ENCODE assay signal across 1 cellular context in genomic region chr22:30421695-30422480, GRCh38.
TF ChIP-seq lines count a peak whose summit lies in the region.

No MANE protein-coding gene starts in this region.

TF ChIP-seq in K562, 482 proteins besides CTCF, POLR2A, EP300 and RAD21 (continues in another document):
- TF ChIP-seq CHD4 (IDR thresholded peaks at IDR 0.05; ENCODE audit: insufficient read depth, insufficient replicate concordance, low read depth, low read length, poor library complexity, severe bottlenecking) (no peak), CBFA2T3 (IDR thresholded peaks at IDR 0.05) (peak; percentile 92), ZNF77 (CRISPR knock-in tag; IDR thresholded peaks at IDR 0.05) (no peak), ZNF165 (CRISPR knock-in tag; IDR thresholded peaks at IDR 0.05; ENCODE audit: borderline replicate concordance) (no peak), SUPT5H (IDR thresholded peaks at IDR 0.05) (0 out of 2 replicates have a peak, but pooled peaks have one; percentile 43), MNT (conservative IDR thresholded peaks at IDR 0.05) (peak in 1 of 2 experiments; percentile 58; a peak in 2 of 4 replicates), ZNF184 (CRISPR knock-in tag; IDR thresholded peaks at IDR 0.05) (no peak), GATA2 (CRISPR knock-in tag; IDR thresholded peaks at IDR 0.05) (peak; percentile 62; the same call in 1 of the 2 replicates), CREB5 (CRISPR knock-in tag; IDR thresholded peaks at IDR 0.05) (no peak), HBP1 (CRISPR knock-in tag; IDR thresholded peaks at IDR 0.05) (no peak), PHB2 (IDR thresholded peaks at IDR 0.05; ENCODE audit: low read depth) (no peak), NBN (IDR thresholded peaks at IDR 0.05; ENCODE audit: low read depth) (peak; percentile 53; the same call in 1 of the 2 replicates), ZNF24 (IDR thresholded peaks at IDR 0.05) (peak; percentile 90), DPF2 (IDR thresholded peaks at IDR 0.05) (peak; percentile 88), LEF1 (IDR thresholded peaks at IDR 0.05) (peak; percentile 85), PYGO2 (tag; IDR thresholded peaks at IDR 0.05) (no peak), TRIM24 (IDR thresholded peaks at IDR 0.05) (0 out of 4 replicates have a peak, but pooled peaks of 1 of the 2 experiments have one; percentile 17), CEBPB (tag; IDR thresholded peaks at IDR 0.05) (peak; percentile 24; the same call in 1 of the 2 replicates), ZNF561 (CRISPR knock-in tag; conservative IDR thresholded peaks at IDR 0.05) (no peak), TCF3 (CRISPR knock-in tag; IDR thresholded peaks at IDR 0.05) (peak; percentile 84), MIER1 (IDR thresholded peaks at IDR 0.05; ENCODE audit: low read depth) (peak; percentile 29; the same call in 1 of the 2 replicates), EP400 (IDR thresholded peaks at IDR 0.05) (0 out of 2 replicates have a peak, but pooled peaks have one; percentile 39), NFRKB (IDR thresholded peaks at IDR 0.05; ENCODE audit: low read depth) (peak; percentile 22; the same call in 1 of the 2 replicates), ZNF280B (CRISPR knock-in tag; IDR thresholded peaks at IDR 0.05) (no peak), ATF3 (IDR thresholded peaks at IDR 0.05) (peak; percentile 23; the same call in 1 of the 2 replicates), ATF3 (CRISPR knock-in tag; conservative IDR thresholded peaks at IDR 0.05) (no peak), CXXC5 (CRISPR knock-in tag; IDR thresholded peaks at IDR 0.05) (peak; percentile 66), PKNOX1 (IDR thresholded peaks at IDR 0.05) (peak; percentile 58; the same call in 1 of the 2 replicates), ETV1 (tag; conservative IDR thresholded peaks at IDR 0.05; ENCODE audit: low read depth) (0 out of 2 replicates have a peak, but pooled peaks have one; percentile 9), ADNP (tag; IDR thresholded peaks at IDR 0.05) (peak; percentile 51; the same call in 1 of the 2 replicates), POLR2B (IDR thresholded peaks at IDR 0.05; ENCODE audit: low read depth, partially characterized antibody) (peak; percentile 22), ZNF592 (IDR thresholded peaks at IDR 0.05) (peak; percentile 49; the same call in 1 of the 2 replicates), ZMIZ1 (IDR thresholded peaks at IDR 0.05; ENCODE audit: low read depth in 2 of 2, low read length in 2 of 2) (0 out of 4 replicates have a peak, but pooled peaks of 1 of the 2 experiments have one; percentile 20), RBM39 (optimal IDR thresholded peaks at IDR 0.05; ENCODE audit: low read depth, low read length) (no peak), GATAD2B (IDR thresholded peaks at IDR 0.05; ENCODE audit: borderline replicate concordance) (peak; percentile 4; the same call in 1 of the 2 replicates), MTA2 (IDR thresholded peaks at IDR 0.05; ENCODE audit: low read depth) (peak; percentile 65), MEIS2 (IDR thresholded peaks at IDR 0.05; ENCODE audit: partially characterized antibody) (peak; percentile 25), JUND (IDR thresholded peaks at IDR 0.05; ENCODE audit: borderline replicate concordance, low read depth, low read length) (peak; percentile 69), JUND (tag; IDR thresholded peaks at IDR 0.05; ENCODE audit: borderline replicate concordance, low read depth, low read length) (no peak; the same call in 2 of the 3 replicates), VEZF1 (CRISPR knock-in tag; IDR thresholded peaks at IDR 0.05) (peak; percentile 49; the same call in 1 of the 2 replicates), SPI1 (IDR thresholded peaks at IDR 0.05; ENCODE audit: borderline replicate concordance, low read depth, low read length) (peak; percentile 28; the same call in 1 of the 2 replicates), KLF16 (IDR thresholded peaks at IDR 0.05) (peak; percentile 48; the same call in 1 of the 2 replicates), E2F4 (CRISPR knock-in tag; IDR thresholded peaks at IDR 0.05; ENCODE audit: low read depth) (no peak), TEAD4 (IDR thresholded peaks at IDR 0.05; ENCODE audit: low read length) (peak; percentile 83), TEAD4 (CRISPR knock-in tag; IDR thresholded peaks at IDR 0.05; ENCODE audit: borderline replicate concordance) (no peak), ZNF134 (CRISPR knock-in tag; conservative IDR thresholded peaks at IDR 0.05) (no peak), NFIC (IDR thresholded peaks at IDR 0.05) (0 out of 2 replicates have a peak, but pooled peaks have one; percentile 41)
